ENCODE assay signal across 1 cellular context in the genomic region with DNA sequence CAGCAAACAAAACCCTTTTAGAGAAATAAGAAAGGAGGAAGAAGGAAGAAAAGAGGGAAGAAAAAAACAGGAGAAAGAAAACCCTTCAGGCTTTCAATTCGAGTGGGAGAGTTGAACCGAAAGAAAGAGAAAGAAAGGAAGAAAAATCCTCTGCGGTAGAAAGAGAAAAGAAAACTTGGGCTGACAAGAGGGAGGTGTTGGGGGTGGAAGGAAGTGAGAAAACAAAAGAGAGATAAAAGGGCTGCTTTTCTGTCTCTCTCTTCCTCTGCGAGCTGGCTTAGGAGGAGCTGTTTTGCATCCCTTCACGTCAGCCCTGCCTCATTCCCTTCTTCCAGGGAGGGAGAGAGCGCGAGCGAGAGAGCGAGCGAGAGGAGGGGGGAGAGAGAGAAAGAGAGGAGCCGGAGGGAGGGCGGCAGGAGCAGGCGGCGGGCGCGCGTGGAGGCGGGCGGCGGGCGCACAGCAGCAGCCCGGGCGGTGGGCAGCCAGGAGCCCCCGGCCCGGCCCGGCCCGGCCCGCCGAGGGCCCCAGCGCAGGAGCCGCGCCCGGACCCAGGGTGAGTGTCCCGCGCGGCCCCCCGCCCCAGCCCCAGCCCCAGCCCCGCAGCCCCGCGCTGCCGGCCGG.
TF ChIP-seq lines count a peak whose summit lies in the region.

A gene with protein sequence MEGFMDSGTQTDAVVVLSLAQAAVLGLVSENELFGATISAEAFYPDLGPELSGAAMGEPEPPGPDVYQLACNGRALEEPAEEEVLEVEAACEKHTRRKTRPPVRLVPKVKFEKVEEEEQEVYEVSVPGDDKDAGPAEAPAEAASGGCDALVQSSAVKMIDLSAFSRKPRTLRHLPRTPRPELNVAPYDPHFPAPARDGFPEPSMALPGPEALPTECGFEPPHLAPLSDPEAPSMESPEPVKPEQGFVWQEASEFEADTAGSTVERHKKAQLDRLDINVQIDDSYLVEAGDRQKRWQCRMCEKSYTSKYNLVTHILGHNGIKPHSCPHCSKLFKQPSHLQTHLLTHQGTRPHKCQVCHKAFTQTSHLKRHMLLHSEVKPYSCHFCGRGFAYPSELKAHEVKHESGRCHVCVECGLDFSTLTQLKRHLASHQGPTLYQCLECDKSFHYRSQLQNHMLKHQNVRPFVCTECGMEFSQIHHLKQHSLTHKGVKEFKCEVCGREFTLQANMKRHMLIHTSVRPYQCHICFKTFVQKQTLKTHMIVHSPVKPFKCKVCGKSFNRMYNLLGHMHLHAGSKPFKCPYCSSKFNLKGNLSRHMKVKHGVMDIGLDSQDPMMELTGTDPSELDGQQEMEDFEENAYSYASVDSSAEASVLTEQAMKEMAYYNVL (plus strand): TSS at position 263 of the 621 bp plus-strand sequence. CDS start 65,814 bp downstream, outside the sequence.

TF ChIP-seq in K562, 482 proteins besides CTCF, POLR2A, EP300 and RAD21 (continued from another document and continues in another):
- TF ChIP-seq, protein P1, sequence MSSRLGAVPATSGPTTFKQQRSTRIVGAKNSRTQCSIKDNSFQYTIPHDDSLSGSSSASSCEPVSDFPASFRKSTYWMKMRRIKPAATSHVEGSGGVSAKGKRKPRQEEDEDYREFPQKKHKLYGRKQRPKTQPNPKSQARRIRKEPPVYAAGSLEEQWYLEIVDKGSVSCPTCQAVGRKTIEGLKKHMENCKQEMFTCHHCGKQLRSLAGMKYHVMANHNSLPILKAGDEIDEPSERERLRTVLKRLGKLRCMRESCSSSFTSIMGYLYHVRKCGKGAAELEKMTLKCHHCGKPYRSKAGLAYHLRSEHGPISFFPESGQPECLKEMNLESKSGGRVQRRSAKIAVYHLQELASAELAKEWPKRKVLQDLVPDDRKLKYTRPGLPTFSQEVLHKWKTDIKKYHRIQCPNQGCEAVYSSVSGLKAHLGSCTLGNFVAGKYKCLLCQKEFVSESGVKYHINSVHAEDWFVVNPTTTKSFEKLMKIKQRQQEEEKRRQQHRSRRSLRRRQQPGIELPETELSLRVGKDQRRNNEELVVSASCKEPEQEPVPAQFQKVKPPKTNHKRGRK (tag; IDR thresholded peaks at IDR 0.05): peak; percentile 98
- TF ChIP-seq, protein P2, sequence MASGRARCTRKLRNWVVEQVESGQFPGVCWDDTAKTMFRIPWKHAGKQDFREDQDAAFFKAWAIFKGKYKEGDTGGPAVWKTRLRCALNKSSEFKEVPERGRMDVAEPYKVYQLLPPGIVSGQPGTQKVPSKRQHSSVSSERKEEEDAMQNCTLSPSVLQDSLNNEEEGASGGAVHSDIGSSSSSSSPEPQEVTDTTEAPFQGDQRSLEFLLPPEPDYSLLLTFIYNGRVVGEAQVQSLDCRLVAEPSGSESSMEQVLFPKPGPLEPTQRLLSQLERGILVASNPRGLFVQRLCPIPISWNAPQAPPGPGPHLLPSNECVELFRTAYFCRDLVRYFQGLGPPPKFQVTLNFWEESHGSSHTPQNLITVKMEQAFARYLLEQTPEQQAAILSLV (tag; IDR thresholded peaks at IDR 0.05): no peak
- TF ChIP-seq ZNF197 (CRISPR knock-in tag; IDR thresholded peaks at IDR 0.05; ENCODE audit: low read depth) (0 out of 2 replicates have a peak, but pooled peaks have one; percentile 3), GTF2E2 (tag; IDR thresholded peaks at IDR 0.05) (no peak), HMG20B (CRISPR knock-in tag; IDR thresholded peaks at IDR 0.05) (no peak), RFX7 (CRISPR knock-in tag; IDR thresholded peaks at IDR 0.05) (no peak), CHCHD3 (CRISPR knock-in tag; IDR thresholded peaks at IDR 0.05) (no peak), BDP1 (IDR thresholded peaks at IDR 0.05; ENCODE audit: insufficient read depth, insufficient read length) (no peak), SP2 (IDR thresholded peaks at IDR 0.05; ENCODE audit: extremely low read depth, low read depth, low read length, poor library complexity, severe bottlenecking) (no peak), ZNF239 (CRISPR knock-in tag; IDR thresholded peaks at IDR 0.05) (no peak), CCAR2 (IDR thresholded peaks at IDR 0.05; ENCODE audit: low read depth, low read length) (no peak), CHD4 (IDR thresholded peaks at IDR 0.05; ENCODE audit: insufficient read depth, insufficient replicate concordance, low read depth, low read length, poor library complexity, severe bottlenecking) (no peak), EHMT2 (IDR thresholded peaks at IDR 0.05) (peak; percentile 29; the same call in 1 of the 2 replicates), FOSL1 (tag; conservative IDR thresholded peaks at IDR 0.05) (no peak), THRAP3 (IDR thresholded peaks at IDR 0.05; ENCODE audit: borderline replicate concordance) (peak; percentile 86; the same call in 1 of the 2 replicates), ZNF253 (CRISPR knock-in tag; conservative IDR thresholded peaks at IDR 0.05) (no peak), ETV5 (CRISPR knock-in tag; IDR thresholded peaks at IDR 0.05; ENCODE audit: low read depth) (no peak), NEUROD1 (IDR thresholded peaks at IDR 0.05; ENCODE audit: borderline replicate concordance, low read depth, low read length, partially characterized antibody) (no peak), ZNF24 (IDR thresholded peaks at IDR 0.05) (no peak), SREBF1 (IDR thresholded peaks at IDR 0.05; ENCODE audit: borderline replicate concordance, low read depth, low read length) (no peak), TEAD4 (IDR thresholded peaks at IDR 0.05; ENCODE audit: low read length) (no peak), TEAD4 (CRISPR knock-in tag; IDR thresholded peaks at IDR 0.05; ENCODE audit: borderline replicate concordance) (no peak), MTA3 (IDR thresholded peaks at IDR 0.05; ENCODE audit: borderline replicate concordance) (no peak), BRD9 (IDR thresholded peaks at IDR 0.05; ENCODE audit: low read depth, partially characterized antibody) (peak; percentile 86), NR2C1 (IDR thresholded peaks at IDR 0.05) (no peak), NR2C1 (tag; IDR thresholded peaks at IDR 0.05) (no peak), HMG20A (CRISPR knock-in tag; conservative IDR thresholded peaks at IDR 0.05) (no peak), ZBTB17 (CRISPR knock-in tag; IDR thresholded peaks at IDR 0.05) (no peak), GTF2A2 (tag; IDR thresholded peaks at IDR 0.05) (no peak), RFX5 (IDR thresholded peaks at IDR 0.05; ENCODE audit: low read depth, low read length) (no peak), KLF13 (tag; IDR thresholded peaks at IDR 0.05; ENCODE audit: borderline replicate concordance, low read depth) (no peak), ZNF764 (CRISPR knock-in tag; IDR thresholded peaks at IDR 0.05; ENCODE audit: low read depth) (no peak), WHSC1 (IDR thresholded peaks at IDR 0.05; ENCODE audit: low read length) (no peak)
- TF ChIP-seq, protein P3, sequence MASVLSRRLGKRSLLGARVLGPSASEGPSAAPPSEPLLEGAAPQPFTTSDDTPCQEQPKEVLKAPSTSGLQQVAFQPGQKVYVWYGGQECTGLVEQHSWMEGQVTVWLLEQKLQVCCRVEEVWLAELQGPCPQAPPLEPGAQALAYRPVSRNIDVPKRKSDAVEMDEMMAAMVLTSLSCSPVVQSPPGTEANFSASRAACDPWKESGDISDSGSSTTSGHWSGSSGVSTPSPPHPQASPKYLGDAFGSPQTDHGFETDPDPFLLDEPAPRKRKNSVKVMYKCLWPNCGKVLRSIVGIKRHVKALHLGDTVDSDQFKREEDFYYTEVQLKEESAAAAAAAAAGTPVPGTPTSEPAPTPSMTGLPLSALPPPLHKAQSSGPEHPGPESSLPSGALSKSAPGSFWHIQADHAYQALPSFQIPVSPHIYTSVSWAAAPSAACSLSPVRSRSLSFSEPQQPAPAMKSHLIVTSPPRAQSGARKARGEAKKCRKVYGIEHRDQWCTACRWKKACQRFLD (CRISPR knock-in tag; IDR thresholded peaks at IDR 0.05): peak; percentile 50; the same call in 1 of the 2 replicates
- TF ChIP-seq, protein P4, sequence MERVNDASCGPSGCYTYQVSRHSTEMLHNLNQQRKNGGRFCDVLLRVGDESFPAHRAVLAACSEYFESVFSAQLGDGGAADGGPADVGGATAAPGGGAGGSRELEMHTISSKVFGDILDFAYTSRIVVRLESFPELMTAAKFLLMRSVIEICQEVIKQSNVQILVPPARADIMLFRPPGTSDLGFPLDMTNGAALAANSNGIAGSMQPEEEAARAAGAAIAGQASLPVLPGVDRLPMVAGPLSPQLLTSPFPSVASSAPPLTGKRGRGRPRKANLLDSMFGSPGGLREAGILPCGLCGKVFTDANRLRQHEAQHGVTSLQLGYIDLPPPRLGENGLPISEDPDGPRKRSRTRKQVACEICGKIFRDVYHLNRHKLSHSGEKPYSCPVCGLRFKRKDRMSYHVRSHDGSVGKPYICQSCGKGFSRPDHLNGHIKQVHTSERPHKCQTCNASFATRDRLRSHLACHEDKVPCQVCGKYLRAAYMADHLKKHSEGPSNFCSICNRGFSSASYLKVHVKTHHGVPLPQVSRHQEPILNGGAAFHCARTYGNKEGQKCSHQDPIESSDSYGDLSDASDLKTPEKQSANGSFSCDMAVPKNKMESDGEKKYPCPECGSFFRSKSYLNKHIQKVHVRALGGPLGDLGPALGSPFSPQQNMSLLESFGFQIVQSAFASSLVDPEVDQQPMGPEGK (CRISPR knock-in tag; IDR thresholded peaks at IDR 0.05; ENCODE audit: borderline replicate concordance): no peak
- TF ChIP-seq, protein P5, sequence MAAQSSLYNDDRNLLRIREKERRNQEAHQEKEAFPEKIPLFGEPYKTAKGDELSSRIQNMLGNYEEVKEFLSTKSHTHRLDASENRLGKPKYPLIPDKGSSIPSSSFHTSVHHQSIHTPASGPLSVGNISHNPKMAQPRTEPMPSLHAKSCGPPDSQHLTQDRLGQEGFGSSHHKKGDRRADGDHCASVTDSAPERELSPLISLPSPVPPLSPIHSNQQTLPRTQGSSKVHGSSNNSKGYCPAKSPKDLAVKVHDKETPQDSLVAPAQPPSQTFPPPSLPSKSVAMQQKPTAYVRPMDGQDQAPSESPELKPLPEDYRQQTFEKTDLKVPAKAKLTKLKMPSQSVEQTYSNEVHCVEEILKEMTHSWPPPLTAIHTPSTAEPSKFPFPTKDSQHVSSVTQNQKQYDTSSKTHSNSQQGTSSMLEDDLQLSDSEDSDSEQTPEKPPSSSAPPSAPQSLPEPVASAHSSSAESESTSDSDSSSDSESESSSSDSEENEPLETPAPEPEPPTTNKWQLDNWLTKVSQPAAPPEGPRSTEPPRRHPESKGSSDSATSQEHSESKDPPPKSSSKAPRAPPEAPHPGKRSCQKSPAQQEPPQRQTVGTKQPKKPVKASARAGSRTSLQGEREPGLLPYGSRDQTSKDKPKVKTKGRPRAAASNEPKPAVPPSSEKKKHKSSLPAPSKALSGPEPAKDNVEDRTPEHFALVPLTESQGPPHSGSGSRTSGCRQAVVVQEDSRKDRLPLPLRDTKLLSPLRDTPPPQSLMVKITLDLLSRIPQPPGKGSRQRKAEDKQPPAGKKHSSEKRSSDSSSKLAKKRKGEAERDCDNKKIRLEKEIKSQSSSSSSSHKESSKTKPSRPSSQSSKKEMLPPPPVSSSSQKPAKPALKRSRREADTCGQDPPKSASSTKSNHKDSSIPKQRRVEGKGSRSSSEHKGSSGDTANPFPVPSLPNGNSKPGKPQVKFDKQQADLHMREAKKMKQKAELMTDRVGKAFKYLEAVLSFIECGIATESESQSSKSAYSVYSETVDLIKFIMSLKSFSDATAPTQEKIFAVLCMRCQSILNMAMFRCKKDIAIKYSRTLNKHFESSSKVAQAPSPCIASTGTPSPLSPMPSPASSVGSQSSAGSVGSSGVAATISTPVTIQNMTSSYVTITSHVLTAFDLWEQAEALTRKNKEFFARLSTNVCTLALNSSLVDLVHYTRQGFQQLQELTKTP (IDR thresholded peaks at IDR 0.05; ENCODE audit: low read depth in 1 of 2, partially characterized antibody in 2 of 2): peak in 1 of 2 experiments; percentile 72
- TF ChIP-seq, protein P6, sequence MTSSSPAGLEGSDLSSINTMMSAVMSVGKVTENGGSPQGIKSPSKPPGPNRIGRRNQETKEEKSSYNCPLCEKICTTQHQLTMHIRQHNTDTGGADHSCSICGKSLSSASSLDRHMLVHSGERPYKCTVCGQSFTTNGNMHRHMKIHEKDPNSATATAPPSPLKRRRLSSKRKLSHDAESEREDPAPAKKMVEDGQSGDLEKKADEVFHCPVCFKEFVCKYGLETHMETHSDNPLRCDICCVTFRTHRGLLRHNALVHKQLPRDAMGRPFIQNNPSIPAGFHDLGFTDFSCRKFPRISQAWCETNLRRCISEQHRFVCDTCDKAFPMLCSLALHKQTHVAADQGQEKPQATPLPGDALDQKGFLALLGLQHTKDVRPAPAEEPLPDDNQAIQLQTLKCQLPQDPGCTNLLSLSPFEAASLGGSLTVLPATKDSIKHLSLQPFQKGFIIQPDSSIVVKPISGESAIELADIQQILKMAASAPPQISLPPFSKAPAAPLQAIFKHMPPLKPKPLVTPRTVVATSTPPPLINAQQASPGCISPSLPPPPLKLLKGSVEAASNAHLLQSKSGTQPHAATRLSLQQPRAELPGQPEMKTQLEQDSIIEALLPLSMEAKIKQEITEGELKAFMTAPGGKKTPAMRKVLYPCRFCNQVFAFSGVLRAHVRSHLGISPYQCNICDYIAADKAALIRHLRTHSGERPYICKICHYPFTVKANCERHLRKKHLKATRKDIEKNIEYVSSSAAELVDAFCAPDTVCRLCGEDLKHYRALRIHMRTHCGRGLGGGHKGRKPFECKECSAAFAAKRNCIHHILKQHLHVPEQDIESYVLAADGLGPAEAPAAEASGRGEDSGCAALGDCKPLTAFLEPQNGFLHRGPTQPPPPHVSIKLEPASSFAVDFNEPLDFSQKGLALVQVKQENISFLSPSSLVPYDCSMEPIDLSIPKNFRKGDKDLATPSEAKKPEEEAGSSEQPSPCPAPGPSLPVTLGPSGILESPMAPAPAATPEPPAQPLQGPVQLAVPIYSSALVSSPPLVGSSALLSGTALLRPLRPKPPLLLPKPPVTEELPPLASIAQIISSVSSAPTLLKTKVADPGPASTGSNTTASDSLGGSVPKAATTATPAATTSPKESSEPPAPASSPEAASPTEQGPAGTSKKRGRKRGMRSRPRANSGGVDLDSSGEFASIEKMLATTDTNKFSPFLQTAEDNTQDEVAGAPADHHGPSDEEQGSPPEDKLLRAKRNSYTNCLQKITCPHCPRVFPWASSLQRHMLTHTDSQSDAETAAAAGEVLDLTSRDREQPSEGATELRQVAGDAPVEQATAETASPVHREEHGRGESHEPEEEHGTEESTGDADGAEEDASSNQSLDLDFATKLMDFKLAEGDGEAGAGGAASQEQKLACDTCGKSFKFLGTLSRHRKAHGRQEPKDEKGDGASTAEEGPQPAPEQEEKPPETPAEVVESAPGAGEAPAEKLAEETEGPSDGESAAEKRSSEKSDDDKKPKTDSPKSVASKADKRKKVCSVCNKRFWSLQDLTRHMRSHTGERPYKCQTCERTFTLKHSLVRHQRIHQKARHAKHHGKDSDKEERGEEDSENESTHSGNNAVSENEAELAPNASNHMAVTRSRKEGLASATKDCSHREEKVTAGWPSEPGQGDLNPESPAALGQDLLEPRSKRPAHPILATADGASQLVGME (CRISPR knock-in tag; IDR thresholded peaks at IDR 0.05): no peak
- TF ChIP-seq, protein P7, sequence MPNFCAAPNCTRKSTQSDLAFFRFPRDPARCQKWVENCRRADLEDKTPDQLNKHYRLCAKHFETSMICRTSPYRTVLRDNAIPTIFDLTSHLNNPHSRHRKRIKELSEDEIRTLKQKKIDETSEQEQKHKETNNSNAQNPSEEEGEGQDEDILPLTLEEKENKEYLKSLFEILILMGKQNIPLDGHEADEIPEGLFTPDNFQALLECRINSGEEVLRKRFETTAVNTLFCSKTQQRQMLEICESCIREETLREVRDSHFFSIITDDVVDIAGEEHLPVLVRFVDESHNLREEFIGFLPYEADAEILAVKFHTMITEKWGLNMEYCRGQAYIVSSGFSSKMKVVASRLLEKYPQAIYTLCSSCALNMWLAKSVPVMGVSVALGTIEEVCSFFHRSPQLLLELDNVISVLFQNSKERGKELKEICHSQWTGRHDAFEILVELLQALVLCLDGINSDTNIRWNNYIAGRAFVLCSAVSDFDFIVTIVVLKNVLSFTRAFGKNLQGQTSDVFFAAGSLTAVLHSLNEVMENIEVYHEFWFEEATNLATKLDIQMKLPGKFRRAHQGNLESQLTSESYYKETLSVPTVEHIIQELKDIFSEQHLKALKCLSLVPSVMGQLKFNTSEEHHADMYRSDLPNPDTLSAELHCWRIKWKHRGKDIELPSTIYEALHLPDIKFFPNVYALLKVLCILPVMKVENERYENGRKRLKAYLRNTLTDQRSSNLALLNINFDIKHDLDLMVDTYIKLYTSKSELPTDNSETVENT (CRISPR knock-in tag; IDR thresholded peaks at IDR 0.05): no peak
